Comparison of ENCODE assay signal across 8 cellular contexts in the genomic region with DNA sequence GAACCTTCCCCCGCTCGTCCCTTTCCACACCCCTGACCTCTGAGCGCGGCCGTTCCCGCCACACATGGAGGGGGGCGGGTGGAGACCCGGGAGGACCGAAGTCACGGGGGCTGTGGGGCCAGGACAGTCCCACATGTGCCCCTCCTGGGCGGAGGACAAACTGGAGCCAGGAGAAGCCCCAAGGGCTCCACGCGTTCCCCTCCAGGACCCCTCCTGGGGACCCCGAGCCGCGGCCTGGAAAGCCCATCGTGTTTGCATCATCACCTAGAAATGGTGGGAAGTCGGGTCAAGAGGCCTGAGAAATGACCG. TPM values are rescaled to one million over a fixed set of nuclear protein-coding genes. Genes with fewer than 3 reads are reported as not detected.
DNase-seq lines count a peak whose midpoint lies in the region; ATAC-seq and TF ChIP-seq lines count a peak whose summit lies in the region.

No MANE protein-coding gene starts in this region.

- H3K27me3 Mint-ChIP-seq in activated CD4-positive, alpha-beta T cell treated with anti-CD3 and anti-CD28 coated beads, Interleukin-2, amount 10 ng/mL, durations not matched to agents 7 days and 5 days = peaks cover 33% of the 10 kb centered on the region
- peaks cover 17% of the 10 kb centered on the region for H3K27me3 Mint-ChIP-seq in activated naive CD8-positive, alpha-beta T cell treated with anti-CD3 and anti-CD28 coated beads, Interleukin-2, amount 10 ng/mL, durations not matched to agents 7 days and 5 days
- peaks cover 0 to 4% (median 2%) of the 10 kb centered on the region in 3 donors for H3K27me3 Mint-ChIP-seq in immature natural killer cell (ENCODE audit: low read depth in 3 of 3)

- POLR2A ChIA-PET in activated CD4-positive, alpha-beta T cell treated with anti-CD3 and anti-CD28 coated beads, Interleukin-2, amount 10 ng/mL, durations not matched to agents 7 days and 5 days (lab: Charles Lee) = no interaction called here
- POLR2A ChIA-PET in activated naive CD8-positive, alpha-beta T cell treated with anti-CD3 and anti-CD28 coated beads, Interleukin-2, amount 10 ng/mL, durations not matched to agents 7 days and 5 days (lab: Charles Lee) = no interaction called here

- no peak for DNase-seq in activated CD4-positive, alpha-beta T cell treated with anti-CD3 and anti-CD28 coated beads, Interleukin-2, amount 10 ng/mL, durations not matched to agents 7 days and 5 days
- no peak for DNase-seq in activated CD4-positive, alpha-beta T cell treated with anti-CD3 and anti-CD28 coated beads for 48 hours
- DNase-seq in activated naive CD8-positive, alpha-beta T cell treated with anti-CD3 and anti-CD28 coated beads, Interleukin-2, amount 10 ng/mL, durations not matched to agents 7 days and 5 days = no peak
- DNase-seq in immature natural killer cell (no peak), suprapubic skin (ENCODE audit: low spot score in 2 of 2) (no peak), DMS153 treated with DMSO at 0.1 percent for 48 hours (lab: John Stamatoyannopoulos, UW; ENCODE audit: unreplicated experiment) (no peak), HPDE6-E6E7 (ENCODE audit: extremely low spot score) (no peak), nucleus accumbens (lab: John Stamatoyannopoulos, UW) (no peak)

- H3K36me3 ChIP-seq in suprapubic skin = no peaks in the 10 kb centered on the region

- TF ChIP-seq POLR2A in suprapubic skin (IDR thresholded peaks at IDR 0.05) = no peak

- H3K9me3 ChIP-seq in suprapubic skin = no peaks in the 10 kb centered on the region

- H3K27ac Mint-ChIP-seq in activated CD4-positive, alpha-beta T cell treated with anti-CD3 and anti-CD28 coated beads, Interleukin-2, amount 10 ng/mL, durations not matched to agents 7 days and 5 days = no peak overlapping the region
- no peak overlapping the region for H3K27ac Mint-ChIP-seq in activated naive CD8-positive, alpha-beta T cell treated with anti-CD3 and anti-CD28 coated beads, Interleukin-2, amount 10 ng/mL, durations not matched to agents 7 days and 5 days
- no peak overlapping the region for H3K27ac Mint-ChIP-seq in immature natural killer cell

- peak overlapping the region; percentile 59 for H3K27ac ChIP-seq in suprapubic skin

- H3K4me1 ChIP-seq in suprapubic skin = peaks cover 45% of the 10 kb centered on the region

- no peaks in the 10 kb centered on the region for H3K27me3 ChIP-seq in suprapubic skin

- H3K4me3 ChIP-seq in suprapubic skin = peak overlapping the region; percentile 82

- H3K9me3 Mint-ChIP-seq in activated CD4-positive, alpha-beta T cell treated with anti-CD3 and anti-CD28 coated beads, Interleukin-2, amount 10 ng/mL, durations not matched to agents 7 days and 5 days = no peaks in the 10 kb centered on the region
- H3K9me3 Mint-ChIP-seq in activated naive CD8-positive, alpha-beta T cell treated with anti-CD3 and anti-CD28 coated beads, Interleukin-2, amount 10 ng/mL, durations not matched to agents 7 days and 5 days = no peaks in the 10 kb centered on the region
- H3K9me3 Mint-ChIP-seq in immature natural killer cell = no peaks in the 10 kb centered on the region

- H3K4me3 Mint-ChIP-seq in activated CD4-positive, alpha-beta T cell treated with anti-CD3 and anti-CD28 coated beads, Interleukin-2, amount 10 ng/mL, durations not matched to agents 7 days and 5 days = peak overlapping the region; percentile 55
- H3K4me3 Mint-ChIP-seq in activated naive CD8-positive, alpha-beta T cell treated with anti-CD3 and anti-CD28 coated beads, Interleukin-2, amount 10 ng/mL, durations not matched to agents 7 days and 5 days = peak overlapping the region; percentile 60
- peak overlapping the region; percentile 21 to 70 (median 54) for H3K4me3 Mint-ChIP-seq in immature natural killer cell

- WGBS in suprapubic skin = 42% methylated on average over 14 of the region's 19 CpGs

- peaks cover 10% of the 10 kb centered on the region for H3K4me1 Mint-ChIP-seq in activated CD4-positive, alpha-beta T cell treated with anti-CD3 and anti-CD28 coated beads, Interleukin-2, amount 10 ng/mL, durations not matched to agents 7 days and 5 days
- peaks cover 8% of the 10 kb centered on the region for H3K4me1 Mint-ChIP-seq in activated naive CD8-positive, alpha-beta T cell treated with anti-CD3 and anti-CD28 coated beads, Interleukin-2, amount 10 ng/mL, durations not matched to agents 7 days and 5 days
- peaks cover 17 to 21% of the 10 kb centered on the region in 2 donors for H3K4me1 Mint-ChIP-seq in immature natural killer cell

- CTCF ChIA-PET in activated CD4-positive, alpha-beta T cell treated with anti-CD3 and anti-CD28 coated beads, Interleukin-2, amount 10 ng/mL, durations not matched to agents 7 days and 5 days (lab: Charles Lee) = no interaction called here

- TF ChIP-seq CTCF in suprapubic skin (IDR thresholded peaks at IDR 0.05) = no peak

- no peak for ATAC-seq in activated naive CD8-positive, alpha-beta T cell treated with anti-CD3 and anti-CD28 coated beads, Interleukin-2, amount 10 ng/mL, durations not matched to agents 7 days and 5 days (ENCODE audit: low read depth)

- no peaks in the 10 kb centered on the region for H3K36me3 Mint-ChIP-seq in activated CD4-positive, alpha-beta T cell treated with anti-CD3 and anti-CD28 coated beads, Interleukin-2, amount 10 ng/mL, durations not matched to agents 7 days and 5 days (ENCODE audit: low read depth)
- no peaks in the 10 kb centered on the region for H3K36me3 Mint-ChIP-seq in activated naive CD8-positive, alpha-beta T cell treated with anti-CD3 and anti-CD28 coated beads, Interleukin-2, amount 10 ng/mL, durations not matched to agents 7 days and 5 days
- H3K36me3 Mint-ChIP-seq in immature natural killer cell = no peaks in the 10 kb centered on the region

- no peak for TF ChIP-seq EP300 in suprapubic skin (IDR thresholded peaks at IDR 0.05)

RNA-seq across cellular contexts. Expression of a gene that starts 0.6 kb away (rescaled TPM):
- 100 to 1,000 TPM; 145 to 163 TPM for total RNA-seq in activated CD4-positive, alpha-beta T cell treated with anti-CD3 and anti-CD28 coated beads, Interleukin-2, amount 10 ng/mL, durations not matched to agents 7 days and 5 days
- 100 to 1,000 TPM; 156 to 158 TPM for total RNA-seq in activated naive CD8-positive, alpha-beta T cell treated with anti-CD3 and anti-CD28 coated beads, Interleukin-2, amount 10 ng/mL, durations not matched to agents 7 days and 5 days
- 10 to 100 TPM; 11.2 to 36.2 (median 14.8) TPM for polyA plus RNA-seq in immature natural killer cell
- total RNA-seq in suprapubic skin = 100 to 1,000 TPM in 2 of 4 donors, 10 to 100 TPM in 2; 78.0 to 208 (median 106) TPM
